9 cellular contexts compared by ENCODE assay signal in genomic region chr4:24980064-24980690, GRCh38. TPM values are rescaled to one million over a fixed set of nuclear protein-coding genes. Genes with fewer than 3 reads are reported as not detected.
DNase-seq lines count a peak whose midpoint lies in the region; ATAC-seq and TF ChIP-seq lines count a peak whose summit lies in the region.
"Had no signal": no experiment of that assay in that cellular context is flagged by ENCODE, and none has a peak within 500 bp of the region (broad histone marks: within the 10 kb centered on the region; RNA-seq: fewer than 3 reads in every experiment).

No MANE protein-coding gene starts in this region.

- H4K20me1 ChIP-seq in DND-41 (ENCODE audit: insufficient read depth, low read length), result no peaks in the 10 kb centered on the region

- TF ChIP-seq RAD21 in liver (IDR thresholded peaks at IDR 0.05), result peak; percentile 80 to 89

- ATAC-seq in DND-41 (ENCODE audit: insufficient read depth, low read depth), result peak; percentile 68
- no peak for ATAC-seq in GM18861 (IDR thresholded peaks at IDR 0.05; ENCODE audit: unreplicated experiment)

- no peaks in the 10 kb centered on the region for H3K79me2 ChIP-seq in DND-41 (ENCODE audit: insufficient read depth, low read length)

- TF ChIP-seq CTCF in DND-41 (IDR thresholded peaks at IDR 0.05; ENCODE audit: borderline replicate concordance, extremely low read depth, low read length, poor library complexity, severe bottlenecking) (peak; percentile 85), HEK293 (tag by site-specific recombination; IDR thresholded peaks at IDR 0.05) (peak; percentile 42; the same call in 1 of the 2 replicates), liver (IDR thresholded peaks at IDR 0.05; ENCODE audit: low read depth, low read length, missing input control) (peak; percentile 76)

- H3K27me3 ChIP-seq in DND-41 (ENCODE audit: insufficient read depth, low read length, poor library complexity) (no peaks in the 10 kb centered on the region), liver (ENCODE audit: control insufficient read depth in 4 of 4, insufficient read depth in 4 of 4, low read length in 3 of 4) (no peaks in the 10 kb centered on the region)

- H3K36me3 ChIP-seq in DND-41 (ENCODE audit: insufficient read depth, low read length), result no peaks in the 10 kb centered on the region
- no peaks in the 10 kb centered on the region for H3K36me3 ChIP-seq in HEK293 (ENCODE audit: control insufficient read depth in 2 of 2, insufficient read depth in 1 of 2, low read length in 2 of 2)
- no peaks in the 10 kb centered on the region for H3K36me3 ChIP-seq in liver (ENCODE audit: control insufficient read depth in 4 of 4, insufficient read depth in 3 of 4, low read depth in 1 of 4, low read length in 3 of 4)

- CTCF ChIA-PET in HEK293 (lab: Yijun Ruan, JAX), result interaction anchor here (0.5 to 1.9 kb wide), 22 partner anchors 10 to 503 kb away, joined by 3 to 22 read pairs (median 4); no protein-coding TSS in a partner anchor

- H3K27ac ChIP-seq in DND-41 (ENCODE audit: low read length) (no peak overlapping the region), HEK293 (ENCODE audit: extremely low read depth, low read depth, low read length) (no peak overlapping the region), cingulate gyrus (ENCODE audit: low read depth, low read length) (peak overlapping the region; percentile 20), liver (ENCODE audit: low read depth in 1 of 2, low read length in 2 of 2) (peak overlapping the region; percentile 10 to 31)
- H3K27ac ChIP-seq: epithelial cell of prostate had no signal

- 15% methylated on average over 17 of the region's 17 CpGs for WGBS in liver

- H3K4me2 ChIP-seq in DND-41 (ENCODE audit: insufficient read depth, low read length), result no peak overlapping the region

- H3K4me3 ChIP-seq in DND-41 (ENCODE audit: low read depth in 1 of 2, low read length in 2 of 2) (no peak overlapping the region), HEK293 (ENCODE audit: low read depth, low read length) (no peak overlapping the region), liver (ENCODE audit: low read depth in 1 of 3, low read length in 3 of 3) (no peak overlapping the region)

- H3K9ac ChIP-seq in DND-41 (ENCODE audit: low read depth, low read length) (no peak overlapping the region), liver (ENCODE audit: low read depth in 1 of 2, low read length in 2 of 2) (peak overlapping the region in 1 of 2 donors; percentile 82)

- H3K4me1 ChIP-seq in DND-41 (ENCODE audit: insufficient read depth, low read length) (peaks cover 2% of the 10 kb centered on the region; the same call in 1 of the 2 replicates), HEK293 (ENCODE audit: control insufficient read depth, insufficient read depth, low read length) (no peaks in the 10 kb centered on the region), liver (ENCODE audit: control insufficient read depth in 4 of 4, insufficient read depth in 4 of 4, low read length in 3 of 4) (peaks cover 0 to 10% (median 0%) of the 10 kb centered on the region in 4 donors)

- POLR2A ChIA-PET in HEK293 (lab: Yijun Ruan, JAX), result no interaction called here

- peak; percentile 54 for DNase-seq in DND-41
- peak; percentile 39 for DNase-seq in NCI-H2029 (lab: John Stamatoyannopoulos, UW)
- DNase-seq in activated CD4-positive, CD25-positive, alpha-beta regulatory T cell treated with anti-CD3 and anti-CD28 coated beads, Interleukin-2, amount 50 U/mL, for 16 hours (ENCODE audit: low read depth, low spot score), result peak; percentile 19
- DNase-seq in stimulated activated CD4-positive, alpha-beta T cell treated with anti-CD3 and anti-CD28 coated beads, Interleukin-4, amount 100 ng/mL, for 1 hour, result peak; percentile 21

- H3K9me3 ChIP-seq in DND-41 (ENCODE audit: insufficient read depth, low read length, severe bottlenecking) (no peaks in the 10 kb centered on the region), HEK293 (ENCODE audit: control insufficient read depth, insufficient read depth, low read depth, low read length) (no peaks in the 10 kb centered on the region), liver (ENCODE audit: control insufficient read depth in 4 of 4, low read length in 3 of 4) (no peaks in the 10 kb centered on the region)

- H2AFZ ChIP-seq in DND-41 (ENCODE audit: low read depth, low read length), result no peak overlapping the region

TF ChIP-seq in HEK293, 187 proteins besides CTCF, POLR2A, EP300 and RAD21:
- no peak for TF ChIP-seq ZNF521 (tag by site-specific recombination; IDR thresholded peaks at IDR 0.05)
- TF ChIP-seq TCF7L2 (IDR thresholded peaks at IDR 0.05; ENCODE audit: borderline replicate concordance, low read depth, low read length), result no peak
- no peak for TF ChIP-seq GLIS1 (tag by site-specific recombination; IDR thresholded peaks at IDR 0.05)
- TF ChIP-seq ZBTB17 (tag by site-specific recombination; IDR thresholded peaks at IDR 0.05), result no peak
- peak; percentile 28; the same call in 1 of the 2 replicates for TF ChIP-seq ZNF654 (tag by site-specific recombination; IDR thresholded peaks at IDR 0.05; ENCODE audit: low read depth)
- no peak for TF ChIP-seq BCL11A (tag by site-specific recombination; IDR thresholded peaks at IDR 0.05; ENCODE audit: low read depth)
- no peak for TF ChIP-seq MEIS1 (CRISPR knock-in tag; IDR thresholded peaks at IDR 0.05; ENCODE audit: borderline replicate concordance)
- no peak for TF ChIP-seq ZNF133 (tag by site-specific recombination; IDR thresholded peaks at IDR 0.05)

TF ChIP-seq in liver, 16 proteins besides CTCF, POLR2A, EP300 and RAD21:
- TF ChIP-seq MAX (IDR thresholded peaks at IDR 0.05), result no peak
- peak; percentile 3 for TF ChIP-seq YY1 (IDR thresholded peaks at IDR 0.05)
- no peak for TF ChIP-seq NR2F2 (IDR thresholded peaks at IDR 0.05)

RNA-seq across cellular contexts. Expression of gene LGI2, which starts 50.6 kb away (rescaled TPM):
- total RNA-seq in liver, result under 1 TPM; 0.08 to 0.19 TPM
- under 1 TPM in 1 of 2 donors, not detected in 1; 0.05 TPM for polyA plus RNA-seq in liver

Comparison
In these comparisons a context has a peak if more than half of its experiments do, and no peak if none do; other contexts are left out.
1. H3K27ac ChIP-seq: peak in cingulate gyrus (single experiment) and liver (2 of 2); none in DND-41 (single experiment) and HEK293 (single experiment).
2. Peak in every context shown above with its lines, with median percentiles within 50 percentile points of each other: DNase-seq and CTCF ChIP-seq.